2 cellular contexts compared by ENCODE assay signal in genomic region chrX:154486052-154486395, GRCh38.
TF ChIP-seq lines count a peak whose summit lies in the region.

No MANE protein-coding gene starts in this region.

TF ChIP-seq in SK-N-SH, 30 proteins besides CTCF, POLR2A, EP300 and RAD21:
- 0 out of 2 replicates have a peak, but pooled peaks have one; percentile 28 for TF ChIP-seq MAX (IDR thresholded peaks at IDR 0.05; ENCODE audit: low read depth)
- no peak for TF ChIP-seq RXRA (IDR thresholded peaks at IDR 0.05; ENCODE audit: borderline replicate concordance, low read depth)
TF ChIP-seq in SK-N-SH: peak in this region for 1.

TF ChIP-seq in SK-N-SH treated with all-trans-retinoic acid at 6 μM for 48 hours, 23 proteins besides CTCF, POLR2A, EP300 and RAD21:
- TF ChIP-seq PPARA (CRISPR knock-in tag; IDR thresholded peaks at IDR 0.05; ENCODE audit: borderline replicate concordance) (no peak), BACH2 (CRISPR knock-in tag; IDR thresholded peaks at IDR 0.05; ENCODE audit: borderline replicate concordance) (no peak), TCF4 (CRISPR knock-in tag; IDR thresholded peaks at IDR 0.05; ENCODE audit: borderline replicate concordance) (no peak), ESRRG (CRISPR knock-in tag; IDR thresholded peaks at IDR 0.05) (no peak), POU6F1 (CRISPR knock-in tag; IDR thresholded peaks at IDR 0.05; ENCODE audit: borderline replicate concordance, low read depth) (no peak)
